Comparison of ENCODE assay signal across 21 cellular contexts in the genomic region with DNA sequence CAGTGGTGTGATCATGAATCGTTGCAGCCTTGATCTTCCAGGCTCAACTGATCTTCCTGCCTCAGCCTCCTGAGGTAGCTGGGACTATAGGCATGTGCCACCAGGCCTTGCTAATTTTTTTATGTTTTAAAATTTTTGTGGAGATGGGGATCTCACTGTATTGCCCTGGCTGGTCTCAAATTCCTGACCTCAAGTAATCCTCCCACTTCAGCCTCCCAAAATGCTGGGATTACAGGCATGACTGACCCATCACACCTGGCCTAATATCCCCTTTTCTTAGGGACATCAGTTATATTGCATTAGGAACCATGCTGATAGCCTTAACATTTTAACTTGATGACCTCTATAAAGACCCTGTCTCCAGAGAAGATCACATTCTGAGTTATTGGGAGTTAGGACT. TPM values are rescaled to one million over a fixed set of nuclear protein-coding genes. Genes with fewer than 3 reads are reported as not detected.
A peak's percentile ranks its signal among the peaks of the same experiment; 100 is the strongest.
DNase-seq lines count a peak whose midpoint lies in the region; ATAC-seq and TF ChIP-seq lines count a peak whose summit lies in the region.
"Had no signal": no experiment of that assay in that cellular context is flagged by ENCODE, and none has a peak within 500 bp of the region (broad histone marks: within the 10 kb centered on the region; RNA-seq: fewer than 3 reads in every experiment).

No MANE protein-coding gene starts in this region.

- H3K36me3 ChIP-seq in Loucy (ENCODE audit: insufficient read depth, low read length) = no peaks in the 10 kb centered on the region
- no peaks in the 10 kb centered on the region for H3K36me3 ChIP-seq in sigmoid colon
- H3K36me3 ChIP-seq: neural progenitor cell, upper lobe of right lung had no signal

- no peaks in the 10 kb centered on the region for H3K9me2 ChIP-seq in Loucy (replicated peaks; ENCODE audit: low read depth, low read length)

- H2AFZ ChIP-seq in Loucy (ENCODE audit: low read length) = no peak overlapping the region
- H2AFZ ChIP-seq: neural progenitor cell had no signal

- H3K4me3 ChIP-seq in Loucy (ENCODE audit: low read length, poor library complexity, severe bottlenecking) = no peak overlapping the region
- H3K4me3 ChIP-seq in sigmoid colon = no peak overlapping the region
- H3K4me3 ChIP-seq: A549, neural progenitor cell, upper lobe of right lung had no signal

- H3K4me2 ChIP-seq in Loucy (ENCODE audit: low read depth, low read length, poor library complexity, severe bottlenecking) = peak overlapping the region; percentile 35
- H3K4me2 ChIP-seq: A549, neural progenitor cell had no signal

- H3K79me2 ChIP-seq in Loucy (ENCODE audit: insufficient read depth, low read length) = peaks cover 82% of the 10 kb centered on the region

- TF ChIP-seq CTCF in Loucy (conservative IDR thresholded peaks at IDR 0.05; ENCODE audit: low read length) (no peak), sigmoid colon (IDR thresholded peaks at IDR 0.05) (no peak)

- no peaks in the 10 kb centered on the region for H3K27me3 Mint-ChIP-seq in activated T-cell treated with anti-CD3 and anti-CD28 coated beads, Interleukin-2, amount 50 U/mL, for 24 hours
- H3K27me3 Mint-ChIP-seq in effector memory CD8-positive, alpha-beta T cell = no peaks in the 10 kb centered on the region

- 87 to 88% methylated on average over 1 of the region's 1 CpG for WGBS in sigmoid colon, 2 donors

- no peaks in the 10 kb centered on the region for H3F3A ChIP-seq in Loucy (ENCODE audit: low read depth)

- peaks cover 76% of the 10 kb centered on the region for H3K4me1 Mint-ChIP-seq in activated T-cell treated with anti-CD3 and anti-CD28 coated beads, Interleukin-2, amount 50 U/mL, for 24 hours (ENCODE audit: low read depth)
- H3K4me1 Mint-ChIP-seq in effector memory CD8-positive, alpha-beta T cell (ENCODE audit: low read depth in 2 of 2) = peaks cover 51 to 69% of the 10 kb centered on the region in 2 donors

- H3K9me3 ChIP-seq in Loucy (ENCODE audit: insufficient read depth, low read depth, low read length) (no peaks in the 10 kb centered on the region), sigmoid colon (no peaks in the 10 kb centered on the region)
- H3K9me3 ChIP-seq: A549, upper lobe of right lung had no signal

- H3K27me3 ChIP-seq in Loucy (ENCODE audit: insufficient read depth, low read length, poor library complexity, severe bottlenecking) (no peaks in the 10 kb centered on the region), sigmoid colon (no peaks in the 10 kb centered on the region)
- H3K27me3 ChIP-seq: neural progenitor cell, upper lobe of right lung had no signal

- no peak overlapping the region for H3K4me3 Mint-ChIP-seq in activated T-cell treated with anti-CD3 and anti-CD28 coated beads, Interleukin-2, amount 50 U/mL, for 24 hours
- peak overlapping the region in 1 of 2 donors; percentile 21 for H3K4me3 Mint-ChIP-seq in effector memory CD8-positive, alpha-beta T cell
- H3K4me3 Mint-ChIP-seq: neural progenitor cell had no signal

- H3K9me3 Mint-ChIP-seq in activated T-cell treated with anti-CD3 and anti-CD28 coated beads, Interleukin-2, amount 50 U/mL, for 24 hours = no peaks in the 10 kb centered on the region
- H3K9me3 Mint-ChIP-seq in effector memory CD8-positive, alpha-beta T cell = no peaks in the 10 kb centered on the region
- H3K9me3 Mint-ChIP-seq: neural progenitor cell had no signal

- peak overlapping the region; percentile 58 for H3K27ac Mint-ChIP-seq in activated T-cell treated with anti-CD3 and anti-CD28 coated beads, Interleukin-2, amount 50 U/mL, for 24 hours
- peak overlapping the region; percentile 85 to 87 for H3K27ac Mint-ChIP-seq in effector memory CD8-positive, alpha-beta T cell
- H3K27ac Mint-ChIP-seq: neural progenitor cell had no signal

- H4K20me1 ChIP-seq in Loucy (ENCODE audit: insufficient read depth, low read length, poor library complexity, severe bottlenecking) = peaks cover 14% of the 10 kb centered on the region

- H3K9ac ChIP-seq in Loucy (ENCODE audit: low read depth, low read length, poor library complexity, severe bottlenecking) = no peak overlapping the region
- H3K9ac ChIP-seq: neural progenitor cell had no signal

- H3K27ac ChIP-seq in sigmoid colon = peak overlapping the region in 3 of 4 donors; percentile 71 to 86 (median 72)
- H3K27ac ChIP-seq: neural progenitor cell, upper lobe of right lung had no signal

- intact Hi-C loops in sigmoid colon (cut with DNase I) = no loop called here

- H3K36me3 Mint-ChIP-seq in activated T-cell treated with anti-CD3 and anti-CD28 coated beads, Interleukin-2, amount 50 U/mL, for 24 hours (ENCODE audit: low read depth) = peaks cover 42% of the 10 kb centered on the region
- H3K36me3 Mint-ChIP-seq in effector memory CD8-positive, alpha-beta T cell (ENCODE audit: insufficient read depth) = peaks cover 7% of the 10 kb centered on the region

- ATAC-seq in effector memory CD8-positive, alpha-beta T cell (replicated peaks) = no peak
- ATAC-seq in HG02938 (IDR thresholded peaks at IDR 0.05; ENCODE audit: unreplicated experiment) = no peak
- ATAC-seq: A549, upper lobe of right lung had no signal

- TF ChIP-seq EP300 in sigmoid colon (IDR thresholded peaks at IDR 0.05) = no peak

- H3K4me1 ChIP-seq in Loucy (ENCODE audit: insufficient read depth, low read length, poor library complexity, severe bottlenecking) (peaks cover 24% of the 10 kb centered on the region), sigmoid colon (peaks cover 0 to 87% (median 65%) of the 10 kb centered on the region in 4 donors)
- H3K4me1 ChIP-seq: neural progenitor cell had no signal

- no peak for DNase-seq in activated T-cell treated with anti-CD3 and anti-CD28 coated beads, Interleukin-2, amount 50 U/mL, for 24 hours
- no peak for DNase-seq in activated T-cell treated with anti-CD3 and anti-CD28 coated beads for 4 hours
- DNase-seq in effector memory CD8-positive, alpha-beta T cell = no peak
- no peak for DNase-seq in sigmoid colon
- DNase-seq in MV-4-11 (lab: John Stamatoyannopoulos, UW) = no peak
- no peak for DNase-seq in NCI-H1105 (lab: John Stamatoyannopoulos, UW)
- DNase-seq: cerebellar nuclear complex; effector CD8-positive, alpha-beta T cell; hypothalamus; kidney; mesenchymal stem cell; MM.1S; NCI-H187 treated with DMSO at 0.1 percent for 48 hours; NCI-H345; NK-92 treated with Interleukin-12 subunit alpha and Interleukin-12 subunit beta, amount 100 ng/mL, for 24 hours; stimulated activated CD4-positive, alpha-beta T cell treated with anti-CD3 and anti-CD28 coated beads, Interleukin-12 subunit alpha, Interleukin-12 subunit beta, amount 100 ng/mL, for 4 hours; upper lobe of right lung had no signal

- no peak for TF ChIP-seq POLR2A in sigmoid colon (IDR thresholded peaks at IDR 0.05)

RNA-seq across cellular contexts. Expression of a gene that starts 42.8 kb away (rescaled TPM):
- total RNA-seq in sigmoid colon = 100 to 1,000 TPM; 143 to 348 (median 203) TPM
- 100 to 1,000 TPM in 1 of 3 donors, 10 to 100 TPM in 2; 34.7 to 113 (median 65.5) TPM for polyA plus RNA-seq in sigmoid colon
